In the genomic region with DNA sequence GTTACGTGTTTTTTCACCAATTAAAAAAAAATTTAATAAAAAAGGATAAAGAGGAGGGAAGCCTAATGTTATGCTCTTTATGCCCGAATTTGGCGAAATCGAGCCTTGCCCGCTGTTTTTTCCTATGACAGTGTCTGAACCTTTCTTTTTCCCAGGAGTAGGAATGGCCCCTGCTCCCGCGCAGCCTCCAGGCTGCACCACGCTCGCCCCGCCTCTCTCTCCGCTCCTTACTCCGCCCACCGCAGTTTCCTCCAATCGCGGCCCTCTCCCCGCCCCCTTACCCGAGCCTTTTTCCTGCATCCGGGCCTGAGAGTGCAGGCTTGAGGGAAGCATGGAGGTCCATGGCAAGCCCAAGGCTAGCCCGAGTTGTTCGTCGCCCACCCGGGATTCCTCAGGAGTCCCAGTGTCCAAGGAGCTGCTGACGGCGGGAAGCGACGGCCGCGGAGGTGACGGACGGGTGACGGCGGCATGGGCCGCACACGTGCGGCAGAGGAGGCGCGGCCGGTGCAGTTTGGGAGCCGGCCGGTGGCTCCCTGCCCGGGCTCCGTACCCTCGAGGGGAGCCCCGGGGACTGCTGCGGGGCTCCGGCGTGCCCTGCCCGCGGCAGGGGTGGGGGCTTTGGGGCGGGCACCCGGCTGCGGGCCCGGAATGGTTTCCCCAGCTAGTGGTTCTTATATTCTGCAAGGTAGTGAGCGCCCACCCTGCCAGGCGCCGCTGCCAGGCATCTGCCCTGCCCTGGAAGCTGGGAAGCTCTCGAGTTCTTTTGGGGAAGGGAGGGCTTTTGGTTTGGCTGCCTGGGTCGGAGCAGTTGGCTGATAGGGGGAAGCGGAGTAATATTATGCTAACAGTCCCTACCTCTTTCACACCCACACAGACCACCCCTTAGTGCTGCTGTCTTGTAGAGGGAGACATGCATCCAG, we compare ENCODE assay signal across 1 cellular context.
TF ChIP-seq lines count a peak whose summit lies in the region.

A gene with protein sequence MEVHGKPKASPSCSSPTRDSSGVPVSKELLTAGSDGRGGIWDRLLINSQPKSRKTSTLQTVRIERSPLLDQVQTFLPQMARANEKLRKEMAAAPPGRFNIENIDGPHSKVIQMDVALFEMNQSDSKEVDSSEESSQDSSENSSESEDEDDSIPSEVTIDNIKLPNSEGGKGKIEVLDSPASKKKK (plus strand): TSS at position 295 of the 920 bp plus-strand sequence. CDS start 37 bp downstream, at position 332.

TF ChIP-seq in K562, 482 proteins besides CTCF, POLR2A, EP300 and RAD21 (continued from another document and continues in another):
- TF ChIP-seq, protein P1, sequence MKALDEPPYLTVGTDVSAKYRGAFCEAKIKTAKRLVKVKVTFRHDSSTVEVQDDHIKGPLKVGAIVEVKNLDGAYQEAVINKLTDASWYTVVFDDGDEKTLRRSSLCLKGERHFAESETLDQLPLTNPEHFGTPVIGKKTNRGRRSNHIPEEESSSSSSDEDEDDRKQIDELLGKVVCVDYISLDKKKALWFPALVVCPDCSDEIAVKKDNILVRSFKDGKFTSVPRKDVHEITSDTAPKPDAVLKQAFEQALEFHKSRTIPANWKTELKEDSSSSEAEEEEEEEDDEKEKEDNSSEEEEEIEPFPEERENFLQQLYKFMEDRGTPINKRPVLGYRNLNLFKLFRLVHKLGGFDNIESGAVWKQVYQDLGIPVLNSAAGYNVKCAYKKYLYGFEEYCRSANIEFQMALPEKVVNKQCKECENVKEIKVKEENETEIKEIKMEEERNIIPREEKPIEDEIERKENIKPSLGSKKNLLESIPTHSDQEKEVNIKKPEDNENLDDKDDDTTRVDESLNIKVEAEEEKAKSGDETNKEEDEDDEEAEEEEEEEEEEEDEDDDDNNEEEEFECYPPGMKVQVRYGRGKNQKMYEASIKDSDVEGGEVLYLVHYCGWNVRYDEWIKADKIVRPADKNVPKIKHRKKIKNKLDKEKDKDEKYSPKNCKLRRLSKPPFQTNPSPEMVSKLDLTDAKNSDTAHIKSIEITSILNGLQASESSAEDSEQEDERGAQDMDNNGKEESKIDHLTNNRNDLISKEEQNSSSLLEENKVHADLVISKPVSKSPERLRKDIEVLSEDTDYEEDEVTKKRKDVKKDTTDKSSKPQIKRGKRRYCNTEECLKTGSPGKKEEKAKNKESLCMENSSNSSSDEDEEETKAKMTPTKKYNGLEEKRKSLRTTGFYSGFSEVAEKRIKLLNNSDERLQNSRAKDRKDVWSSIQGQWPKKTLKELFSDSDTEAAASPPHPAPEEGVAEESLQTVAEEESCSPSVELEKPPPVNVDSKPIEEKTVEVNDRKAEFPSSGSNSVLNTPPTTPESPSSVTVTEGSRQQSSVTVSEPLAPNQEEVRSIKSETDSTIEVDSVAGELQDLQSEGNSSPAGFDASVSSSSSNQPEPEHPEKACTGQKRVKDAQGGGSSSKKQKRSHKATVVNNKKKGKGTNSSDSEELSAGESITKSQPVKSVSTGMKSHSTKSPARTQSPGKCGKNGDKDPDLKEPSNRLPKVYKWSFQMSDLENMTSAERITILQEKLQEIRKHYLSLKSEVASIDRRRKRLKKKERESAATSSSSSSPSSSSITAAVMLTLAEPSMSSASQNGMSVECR (CRISPR knock-in tag; IDR thresholded peaks at IDR 0.05) = peak; percentile 97
- TF ChIP-seq DACH1 (IDR thresholded peaks at IDR 0.05; ENCODE audit: partially characterized antibody) (no peak), KAT2B (IDR thresholded peaks at IDR 0.05; ENCODE audit: low read depth, low read length) (no peak), NFRKB (IDR thresholded peaks at IDR 0.05; ENCODE audit: low read depth) (no peak), DMBX1 (CRISPR knock-in tag; IDR thresholded peaks at IDR 0.05; ENCODE audit: borderline replicate concordance) (no peak), MEIS2 (IDR thresholded peaks at IDR 0.05; ENCODE audit: partially characterized antibody) (no peak), TEAD4 (IDR thresholded peaks at IDR 0.05; ENCODE audit: low read length) (no peak), TEAD4 (CRISPR knock-in tag; IDR thresholded peaks at IDR 0.05; ENCODE audit: borderline replicate concordance) (no peak), CSDE1 (IDR thresholded peaks at IDR 0.05) (no peak), ARID2 (IDR thresholded peaks at IDR 0.05) (no peak), ZNF551 (CRISPR knock-in tag; IDR thresholded peaks at IDR 0.05) (no peak), HEY1 (CRISPR knock-in tag; IDR thresholded peaks at IDR 0.05; ENCODE audit: borderline replicate concordance) (no peak), ZNF184 (CRISPR knock-in tag; IDR thresholded peaks at IDR 0.05) (no peak), LARP7 (IDR thresholded peaks at IDR 0.05) (no peak), COPS2 (conservative IDR thresholded peaks at IDR 0.05) (no peak), MCM5 (IDR thresholded peaks at IDR 0.05; ENCODE audit: low read depth) (no peak), ZFP1 (CRISPR knock-in tag; IDR thresholded peaks at IDR 0.05) (no peak), NELFE (IDR thresholded peaks at IDR 0.05; ENCODE audit: insufficient read depth, insufficient read length) (no peak), HIVEP1 (CRISPR knock-in tag; IDR thresholded peaks at IDR 0.05) (no peak), ZNF232 (CRISPR knock-in tag; IDR thresholded peaks at IDR 0.05) (no peak), ZNF780A (CRISPR knock-in tag; IDR thresholded peaks at IDR 0.05) (no peak), SREBF1 (IDR thresholded peaks at IDR 0.05; ENCODE audit: borderline replicate concordance, low read depth, low read length) (no peak), HCFC1 (IDR thresholded peaks at IDR 0.05; ENCODE audit: low read depth, low read length) (peak; percentile 20; the same call in 1 of the 2 replicates), ELF4 (CRISPR knock-in tag; IDR thresholded peaks at IDR 0.05) (0 out of 2 replicates have a peak, but pooled peaks have one; percentile 47), CBFA2T2 (conservative IDR thresholded peaks at IDR 0.05) (no peak), GABPA (tag; conservative IDR thresholded peaks at IDR 0.05; ENCODE audit: low read depth) (peak; percentile 43; the same call in 1 of the 2 replicates), RCOR1 (IDR thresholded peaks at IDR 0.05; ENCODE audit: borderline replicate concordance in 1 of 2, low read depth in 2 of 2, low read length in 2 of 2) (peak in 1 of 2 experiments; percentile 31; a peak in 1 of 4 replicates), MAFG (tag; conservative IDR thresholded peaks at IDR 0.05) (no peak), RNF2 (IDR thresholded peaks at IDR 0.05) (no peak), MYC (IDR thresholded peaks at IDR 0.05; ENCODE audit: low read depth, low read length) (peak; percentile 83), MYC (CRISPR knock-in tag; IDR thresholded peaks at IDR 0.05; ENCODE audit: borderline replicate concordance, low read depth) (no peak), FOXJ3 (CRISPR knock-in tag; IDR thresholded peaks at IDR 0.05) (no peak), NFYB (IDR thresholded peaks at IDR 0.05; ENCODE audit: extremely low read depth, insufficient read length) (peak; percentile 21), CHD4 (IDR thresholded peaks at IDR 0.05; ENCODE audit: insufficient read depth, insufficient replicate concordance, low read depth, low read length, poor library complexity, severe bottlenecking) (no peak), NFIX (CRISPR knock-in tag; IDR thresholded peaks at IDR 0.05; ENCODE audit: low read depth) (no peak), HNRNPLL (IDR thresholded peaks at IDR 0.05; ENCODE audit: low read depth, low read length, poor library complexity, severe bottlenecking) (peak; percentile 82)
- TF ChIP-seq, protein P2, sequence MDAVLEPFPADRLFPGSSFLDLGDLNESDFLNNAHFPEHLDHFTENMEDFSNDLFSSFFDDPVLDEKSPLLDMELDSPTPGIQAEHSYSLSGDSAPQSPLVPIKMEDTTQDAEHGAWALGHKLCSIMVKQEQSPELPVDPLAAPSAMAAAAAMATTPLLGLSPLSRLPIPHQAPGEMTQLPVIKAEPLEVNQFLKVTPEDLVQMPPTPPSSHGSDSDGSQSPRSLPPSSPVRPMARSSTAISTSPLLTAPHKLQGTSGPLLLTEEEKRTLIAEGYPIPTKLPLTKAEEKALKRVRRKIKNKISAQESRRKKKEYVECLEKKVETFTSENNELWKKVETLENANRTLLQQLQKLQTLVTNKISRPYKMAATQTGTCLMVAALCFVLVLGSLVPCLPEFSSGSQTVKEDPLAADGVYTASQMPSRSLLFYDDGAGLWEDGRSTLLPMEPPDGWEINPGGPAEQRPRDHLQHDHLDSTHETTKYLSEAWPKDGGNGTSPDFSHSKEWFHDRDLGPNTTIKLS (IDR thresholded peaks at IDR 0.05; ENCODE audit: borderline replicate concordance, low read depth) = no peak
- TF ChIP-seq, protein P3, sequence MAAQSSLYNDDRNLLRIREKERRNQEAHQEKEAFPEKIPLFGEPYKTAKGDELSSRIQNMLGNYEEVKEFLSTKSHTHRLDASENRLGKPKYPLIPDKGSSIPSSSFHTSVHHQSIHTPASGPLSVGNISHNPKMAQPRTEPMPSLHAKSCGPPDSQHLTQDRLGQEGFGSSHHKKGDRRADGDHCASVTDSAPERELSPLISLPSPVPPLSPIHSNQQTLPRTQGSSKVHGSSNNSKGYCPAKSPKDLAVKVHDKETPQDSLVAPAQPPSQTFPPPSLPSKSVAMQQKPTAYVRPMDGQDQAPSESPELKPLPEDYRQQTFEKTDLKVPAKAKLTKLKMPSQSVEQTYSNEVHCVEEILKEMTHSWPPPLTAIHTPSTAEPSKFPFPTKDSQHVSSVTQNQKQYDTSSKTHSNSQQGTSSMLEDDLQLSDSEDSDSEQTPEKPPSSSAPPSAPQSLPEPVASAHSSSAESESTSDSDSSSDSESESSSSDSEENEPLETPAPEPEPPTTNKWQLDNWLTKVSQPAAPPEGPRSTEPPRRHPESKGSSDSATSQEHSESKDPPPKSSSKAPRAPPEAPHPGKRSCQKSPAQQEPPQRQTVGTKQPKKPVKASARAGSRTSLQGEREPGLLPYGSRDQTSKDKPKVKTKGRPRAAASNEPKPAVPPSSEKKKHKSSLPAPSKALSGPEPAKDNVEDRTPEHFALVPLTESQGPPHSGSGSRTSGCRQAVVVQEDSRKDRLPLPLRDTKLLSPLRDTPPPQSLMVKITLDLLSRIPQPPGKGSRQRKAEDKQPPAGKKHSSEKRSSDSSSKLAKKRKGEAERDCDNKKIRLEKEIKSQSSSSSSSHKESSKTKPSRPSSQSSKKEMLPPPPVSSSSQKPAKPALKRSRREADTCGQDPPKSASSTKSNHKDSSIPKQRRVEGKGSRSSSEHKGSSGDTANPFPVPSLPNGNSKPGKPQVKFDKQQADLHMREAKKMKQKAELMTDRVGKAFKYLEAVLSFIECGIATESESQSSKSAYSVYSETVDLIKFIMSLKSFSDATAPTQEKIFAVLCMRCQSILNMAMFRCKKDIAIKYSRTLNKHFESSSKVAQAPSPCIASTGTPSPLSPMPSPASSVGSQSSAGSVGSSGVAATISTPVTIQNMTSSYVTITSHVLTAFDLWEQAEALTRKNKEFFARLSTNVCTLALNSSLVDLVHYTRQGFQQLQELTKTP (IDR thresholded peaks at IDR 0.05; ENCODE audit: low read depth in 1 of 2, partially characterized antibody in 2 of 2) = no peak
- TF ChIP-seq, protein P4, sequence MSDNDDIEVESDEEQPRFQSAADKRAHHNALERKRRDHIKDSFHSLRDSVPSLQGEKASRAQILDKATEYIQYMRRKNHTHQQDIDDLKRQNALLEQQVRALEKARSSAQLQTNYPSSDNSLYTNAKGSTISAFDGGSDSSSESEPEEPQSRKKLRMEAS (CRISPR knock-in tag; IDR thresholded peaks at IDR 0.05) = peak; percentile 94
- TF ChIP-seq, protein P5, sequence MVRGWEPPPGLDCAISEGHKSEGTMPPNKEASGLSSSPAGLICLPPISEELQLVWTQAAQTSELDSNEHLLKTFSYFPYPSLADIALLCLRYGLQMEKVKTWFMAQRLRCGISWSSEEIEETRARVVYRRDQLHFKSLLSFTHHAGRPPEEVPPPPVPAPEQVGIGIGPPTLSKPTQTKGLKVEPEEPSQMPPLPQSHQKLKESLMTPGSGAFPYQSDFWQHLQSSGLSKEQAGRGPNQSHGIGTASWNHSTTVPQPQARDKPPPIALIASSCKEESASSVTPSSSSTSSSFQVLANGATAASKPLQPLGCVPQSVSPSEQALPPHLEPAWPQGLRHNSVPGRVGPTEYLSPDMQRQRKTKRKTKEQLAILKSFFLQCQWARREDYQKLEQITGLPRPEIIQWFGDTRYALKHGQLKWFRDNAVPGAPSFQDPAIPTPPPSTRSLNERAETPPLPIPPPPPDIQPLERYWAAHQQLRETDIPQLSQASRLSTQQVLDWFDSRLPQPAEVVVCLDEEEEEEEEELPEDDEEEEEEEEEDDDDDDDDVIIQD (CRISPR knock-in tag; IDR thresholded peaks at IDR 0.05) = no peak
- TF ChIP-seq, protein P6, sequence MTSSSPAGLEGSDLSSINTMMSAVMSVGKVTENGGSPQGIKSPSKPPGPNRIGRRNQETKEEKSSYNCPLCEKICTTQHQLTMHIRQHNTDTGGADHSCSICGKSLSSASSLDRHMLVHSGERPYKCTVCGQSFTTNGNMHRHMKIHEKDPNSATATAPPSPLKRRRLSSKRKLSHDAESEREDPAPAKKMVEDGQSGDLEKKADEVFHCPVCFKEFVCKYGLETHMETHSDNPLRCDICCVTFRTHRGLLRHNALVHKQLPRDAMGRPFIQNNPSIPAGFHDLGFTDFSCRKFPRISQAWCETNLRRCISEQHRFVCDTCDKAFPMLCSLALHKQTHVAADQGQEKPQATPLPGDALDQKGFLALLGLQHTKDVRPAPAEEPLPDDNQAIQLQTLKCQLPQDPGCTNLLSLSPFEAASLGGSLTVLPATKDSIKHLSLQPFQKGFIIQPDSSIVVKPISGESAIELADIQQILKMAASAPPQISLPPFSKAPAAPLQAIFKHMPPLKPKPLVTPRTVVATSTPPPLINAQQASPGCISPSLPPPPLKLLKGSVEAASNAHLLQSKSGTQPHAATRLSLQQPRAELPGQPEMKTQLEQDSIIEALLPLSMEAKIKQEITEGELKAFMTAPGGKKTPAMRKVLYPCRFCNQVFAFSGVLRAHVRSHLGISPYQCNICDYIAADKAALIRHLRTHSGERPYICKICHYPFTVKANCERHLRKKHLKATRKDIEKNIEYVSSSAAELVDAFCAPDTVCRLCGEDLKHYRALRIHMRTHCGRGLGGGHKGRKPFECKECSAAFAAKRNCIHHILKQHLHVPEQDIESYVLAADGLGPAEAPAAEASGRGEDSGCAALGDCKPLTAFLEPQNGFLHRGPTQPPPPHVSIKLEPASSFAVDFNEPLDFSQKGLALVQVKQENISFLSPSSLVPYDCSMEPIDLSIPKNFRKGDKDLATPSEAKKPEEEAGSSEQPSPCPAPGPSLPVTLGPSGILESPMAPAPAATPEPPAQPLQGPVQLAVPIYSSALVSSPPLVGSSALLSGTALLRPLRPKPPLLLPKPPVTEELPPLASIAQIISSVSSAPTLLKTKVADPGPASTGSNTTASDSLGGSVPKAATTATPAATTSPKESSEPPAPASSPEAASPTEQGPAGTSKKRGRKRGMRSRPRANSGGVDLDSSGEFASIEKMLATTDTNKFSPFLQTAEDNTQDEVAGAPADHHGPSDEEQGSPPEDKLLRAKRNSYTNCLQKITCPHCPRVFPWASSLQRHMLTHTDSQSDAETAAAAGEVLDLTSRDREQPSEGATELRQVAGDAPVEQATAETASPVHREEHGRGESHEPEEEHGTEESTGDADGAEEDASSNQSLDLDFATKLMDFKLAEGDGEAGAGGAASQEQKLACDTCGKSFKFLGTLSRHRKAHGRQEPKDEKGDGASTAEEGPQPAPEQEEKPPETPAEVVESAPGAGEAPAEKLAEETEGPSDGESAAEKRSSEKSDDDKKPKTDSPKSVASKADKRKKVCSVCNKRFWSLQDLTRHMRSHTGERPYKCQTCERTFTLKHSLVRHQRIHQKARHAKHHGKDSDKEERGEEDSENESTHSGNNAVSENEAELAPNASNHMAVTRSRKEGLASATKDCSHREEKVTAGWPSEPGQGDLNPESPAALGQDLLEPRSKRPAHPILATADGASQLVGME (CRISPR knock-in tag; IDR thresholded peaks at IDR 0.05) = peak; percentile 81; the same call in 1 of the 2 replicates
